Comparison of ENCODE assay signal across 8 cellular contexts in genomic region chr4:185143596-185143969, GRCh38. TPM values are rescaled to one million over a fixed set of nuclear protein-coding genes. Genes with fewer than 3 reads are reported as not detected.
DNase-seq lines count a peak whose midpoint lies in the region; ATAC-seq and TF ChIP-seq lines count a peak whose summit lies in the region.

No MANE protein-coding gene starts in this region.

- H3K4me2 ChIP-seq in GM23338: peak overlapping the region; percentile 100

- no peak overlapping the region for H3K27ac Mint-ChIP-seq in GM23338
- H3K27ac Mint-ChIP-seq in activated naive CD8-positive, alpha-beta T cell: peak overlapping the region; percentile 28

- H3K36me3 ChIP-seq in ES-I3 (ENCODE audit: insufficient read depth, low read length): 0 out of 2 replicates have a peak, but pooled peaks cover 2% of the 10 kb centered on the region
- peaks cover 12% of the 10 kb centered on the region for H3K36me3 ChIP-seq in GM23338 (ENCODE audit: insufficient read depth)

- peaks cover 16% of the 10 kb centered on the region for H4K20me1 ChIP-seq in GM23338 (replicated peaks; ENCODE audit: insufficient read depth)

- intact Hi-C loops in left cardiac atrium (cut with DNase I): no loop called here

- H3K27me3 ChIP-seq in GM23338 (ENCODE audit: insufficient read depth): peaks cover 8% of the 10 kb centered on the region

- H3K27me3 Mint-ChIP-seq in GM23338 (ENCODE audit: insufficient read depth, low read depth, poor library complexity): peaks cover 14% of the 10 kb centered on the region
- H3K27me3 Mint-ChIP-seq in activated naive CD8-positive, alpha-beta T cell: peaks cover 2% of the 10 kb centered on the region

- H3K4me1 ChIP-seq in ES-I3 (ENCODE audit: insufficient read depth, low read length): no peaks in the 10 kb centered on the region; the same call in 1 of the 2 replicates
- peaks cover 13% of the 10 kb centered on the region for H3K4me1 ChIP-seq in GM23338 (ENCODE audit: insufficient read depth)

- H3K4me3 Mint-ChIP-seq in GM23338: peak overlapping the region; percentile 86
- H3K4me3 Mint-ChIP-seq in activated naive CD8-positive, alpha-beta T cell: peak overlapping the region; percentile 88

- ATAC-seq in GM23338: no peak
- ATAC-seq in left cardiac atrium: peak; percentile 37 to 58
- ATAC-seq in HG03196 (IDR thresholded peaks at IDR 0.05; ENCODE audit: unreplicated experiment): no peak

- peak overlapping the region; percentile 90 for H3K4me3 ChIP-seq in GM23338

- no peaks in the 10 kb centered on the region for H3K9me3 Mint-ChIP-seq in GM23338
- H3K9me3 Mint-ChIP-seq in activated naive CD8-positive, alpha-beta T cell (ENCODE audit: low read depth): no peaks in the 10 kb centered on the region

- peaks cover 22% of the 10 kb centered on the region for H3K79me2 ChIP-seq in GM23338 (replicated peaks; ENCODE audit: insufficient read depth)

- no peaks in the 10 kb centered on the region for H3K9me2 ChIP-seq in GM23338 (ENCODE audit: insufficient read depth)

- H3K27ac ChIP-seq in GM23338 (ENCODE audit: low read depth): no peak overlapping the region

- no peak for TF ChIP-seq CTCF in GM23338 (conservative IDR thresholded peaks at IDR 0.05; ENCODE audit: low read depth in 2 of 2)

- peaks cover 22% of the 10 kb centered on the region for H3K36me3 Mint-ChIP-seq in GM23338 (ENCODE audit: low read depth)
- no peaks in the 10 kb centered on the region for H3K36me3 Mint-ChIP-seq in activated naive CD8-positive, alpha-beta T cell

- peak overlapping the region; percentile 71 for H3K9ac ChIP-seq in ES-I3 (ENCODE audit: low read depth, low read length)

- no peaks in the 10 kb centered on the region for H3K9me3 ChIP-seq in ES-I3 (ENCODE audit: control insufficient read depth, insufficient read depth, low read length)

- peaks cover 19% of the 10 kb centered on the region for H3K4me1 Mint-ChIP-seq in GM23338
- peaks cover 18% of the 10 kb centered on the region for H3K4me1 Mint-ChIP-seq in activated naive CD8-positive, alpha-beta T cell (ENCODE audit: low read depth)

- DNase-seq in GM23338 (ENCODE audit: low spot score) (no peak), NCI-H1092 (lab: John Stamatoyannopoulos, UW) (peak; percentile 30), left cardiac atrium (peak; percentile 69), pons (ENCODE audit: low spot score) (peak; percentile 25)
- no peak for DNase-seq in NK-92 treated with Interleukin-12 subunit alpha and Interleukin-12 subunit beta, amount 100 ng/mL, for 24 hours (lab: John Stamatoyannopoulos, UW)

- peaks cover 18% of the 10 kb centered on the region; the same call in 1 of the 2 replicates for H3F3A ChIP-seq in GM23338 (replicated peaks; ENCODE audit: low read depth)

- peak overlapping the region; percentile 39; the same call in 1 of the 2 replicates for H2AFZ ChIP-seq in GM23338

TF ChIP-seq in GM23338, 12 proteins besides CTCF, POLR2A, EP300 and RAD21 (continues in another document):
- TF ChIP-seq CREB1 (CRISPR knock-in tag; IDR thresholded peaks at IDR 0.05; ENCODE audit: low read depth) (no peak), STAT1 (IDR thresholded peaks at IDR 0.05; ENCODE audit: unreplicated experiment) (no peak), JUNB (IDR thresholded peaks at IDR 0.05; ENCODE audit: unreplicated experiment) (no peak), ETS1 (IDR thresholded peaks at IDR 0.05) (no peak), EZH2 (IDR thresholded peaks at IDR 0.05; ENCODE audit: low read depth, unreplicated experiment) (no peak), ZNF114 (CRISPR knock-in tag; IDR thresholded peaks at IDR 0.05) (no peak), REST (IDR thresholded peaks at IDR 0.05; ENCODE audit: unreplicated experiment) (no peak), NANOG (IDR thresholded peaks at IDR 0.05; ENCODE audit: borderline replicate concordance) (no peak)

RNA-seq across cellular contexts. Expression of gene SLC25A4, which starts 0.5 kb away (rescaled TPM):
- total RNA-seq in GM23338 (2014; rRNA removed; shearing (Covaris generic)): 43.3 and 43.6 TPM in 2 replicates
- polyA plus RNA-seq in GM23338 (2016; fragmentation: Nextera tagmentation; extraction: Ambion mirVana): 62.8 and 66.5 TPM in 2 replicates
- 1,000 to 10,000 TPM; 1,198 to 1,507 TPM for total RNA-seq in left cardiac atrium

Comparison
In these comparisons a context has a peak if more than half of its experiments do, and no peak if none do; other contexts are left out.
1. ATAC-seq: peak in left cardiac atrium (2 of 2); none in GM23338 (single experiment) and HG03196 (single experiment).
2. DNase-seq: peak in NCI-H1092 (single experiment), left cardiac atrium (single experiment) and pons (single experiment); none in GM23338 (single experiment) and NK-92 treated with Interleukin-12 subunit alpha and Interleukin-12 subunit beta, amount 100 ng/mL, for 24 hours (single experiment).
3. RNA of gene SLC25A4, which starts 0.5 kb away (total RNA-seq): 1,198 to 1,507 TPM in left cardiac atrium; 43.3 to 43.6 TPM in GM23338; every median in the first group is over 10 times any median in the second.